In the genomic region with DNA sequence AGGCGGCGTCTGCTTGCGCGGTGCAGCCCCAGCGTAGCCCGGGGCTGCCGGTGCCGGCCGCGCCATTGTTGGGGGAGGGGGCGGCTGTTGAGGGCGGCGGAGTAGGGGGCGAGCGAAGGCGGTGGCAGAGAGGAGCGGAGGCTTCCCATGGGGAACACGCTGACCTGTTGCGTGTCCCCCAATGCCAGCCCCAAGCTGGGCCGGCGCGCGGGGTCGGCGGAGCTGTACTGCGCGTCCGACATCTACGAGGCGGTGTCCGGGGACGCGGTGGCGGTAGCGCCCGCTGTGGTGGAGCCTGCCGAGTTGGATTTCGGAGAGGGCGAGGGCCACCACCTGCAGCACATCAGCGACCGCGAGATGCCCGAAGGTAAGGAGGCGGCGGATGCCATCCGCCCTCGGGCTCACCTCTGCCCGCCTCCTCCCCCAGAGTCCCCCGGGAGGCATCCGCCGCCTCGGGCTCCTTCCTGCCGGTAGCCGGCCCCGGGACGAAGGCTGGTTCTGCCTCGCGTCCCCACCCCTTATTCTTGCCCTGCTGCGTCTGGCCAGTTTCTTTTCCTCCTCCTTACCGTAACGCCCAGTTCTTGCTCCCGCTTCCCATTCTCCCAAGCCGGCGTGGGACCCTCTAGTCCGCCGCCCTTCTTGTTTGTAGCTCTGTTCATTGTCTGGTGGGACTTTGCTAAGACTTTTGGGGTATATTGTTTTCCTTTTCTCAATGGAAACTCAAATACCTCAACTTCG, we compare ENCODE assay signal across 1 cellular context.
TF ChIP-seq lines count a peak whose summit lies in the region.

No MANE protein-coding gene starts in this region.

TF ChIP-seq in HEK293, 187 proteins besides CTCF, POLR2A, EP300 and RAD21 (continued from another document):
- TF ChIP-seq, protein P1, sequence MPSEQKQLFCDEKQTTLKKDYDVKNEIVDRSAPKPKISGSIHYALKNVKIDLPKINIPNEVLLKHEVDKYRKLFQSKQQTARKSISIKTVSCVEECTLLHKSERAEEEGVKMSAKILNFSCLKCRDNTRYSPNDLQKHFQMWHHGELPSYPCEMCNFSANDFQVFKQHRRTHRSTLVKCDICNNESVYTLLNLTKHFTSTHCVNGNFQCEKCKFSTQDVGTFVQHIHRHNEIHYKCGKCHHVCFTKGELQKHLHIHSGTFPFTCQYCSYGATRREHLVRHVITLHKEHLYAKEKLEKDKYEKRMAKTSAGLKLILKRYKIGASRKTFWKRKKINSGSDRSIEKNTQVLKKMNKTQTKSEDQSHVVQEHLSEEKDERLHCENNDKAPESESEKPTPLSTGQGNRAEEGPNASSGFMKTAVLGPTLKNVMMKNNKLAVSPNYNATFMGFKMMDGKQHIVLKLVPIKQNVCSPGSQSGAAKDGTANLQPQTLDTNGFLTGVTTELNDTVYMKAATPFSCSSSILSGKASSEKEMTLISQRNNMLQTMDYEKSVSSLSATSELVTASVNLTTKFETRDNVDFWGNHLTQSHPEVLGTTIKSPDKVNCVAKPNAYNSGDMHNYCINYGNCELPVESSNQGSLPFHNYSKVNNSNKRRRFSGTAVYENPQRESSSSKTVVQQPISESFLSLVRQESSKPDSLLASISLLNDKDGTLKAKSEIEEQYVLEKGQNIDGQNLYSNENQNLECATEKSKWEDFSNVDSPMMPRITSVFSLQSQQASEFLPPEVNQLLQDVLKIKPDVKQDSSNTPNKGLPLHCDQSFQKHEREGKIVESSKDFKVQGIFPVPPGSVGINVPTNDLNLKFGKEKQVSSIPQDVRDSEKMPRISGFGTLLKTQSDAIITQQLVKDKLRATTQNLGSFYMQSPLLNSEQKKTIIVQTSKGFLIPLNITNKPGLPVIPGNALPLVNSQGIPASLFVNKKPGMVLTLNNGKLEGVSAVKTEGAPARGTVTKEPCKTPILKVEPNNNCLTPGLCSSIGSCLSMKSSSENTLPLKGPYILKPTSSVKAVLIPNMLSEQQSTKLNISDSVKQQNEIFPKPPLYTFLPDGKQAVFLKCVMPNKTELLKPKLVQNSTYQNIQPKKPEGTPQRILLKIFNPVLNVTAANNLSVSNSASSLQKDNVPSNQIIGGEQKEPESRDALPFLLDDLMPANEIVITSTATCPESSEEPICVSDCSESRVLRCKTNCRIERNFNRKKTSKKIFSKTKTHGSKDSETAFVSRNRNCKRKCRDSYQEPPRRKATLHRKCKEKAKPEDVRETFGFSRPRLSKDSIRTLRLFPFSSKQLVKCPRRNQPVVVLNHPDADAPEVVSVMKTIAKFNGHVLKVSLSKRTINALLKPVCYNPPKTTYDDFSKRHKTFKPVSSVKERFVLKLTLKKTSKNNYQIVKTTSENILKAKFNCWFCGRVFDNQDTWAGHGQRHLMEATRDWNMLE (tag by site-specific recombination; conservative IDR thresholded peaks at IDR 0.05; ENCODE audit: low read depth), result no peak
- TF ChIP-seq ZBTB17 (tag by site-specific recombination; IDR thresholded peaks at IDR 0.05), result no peak
- TF ChIP-seq ZNF544 (tag by site-specific recombination; IDR thresholded peaks at IDR 0.05), result no peak
- peak; percentile 64 for TF ChIP-seq EGR2 (tag by site-specific recombination; IDR thresholded peaks at IDR 0.05; ENCODE audit: low read depth)
- TF ChIP-seq ZNF621 (tag by site-specific recombination; IDR thresholded peaks at IDR 0.05), result no peak
- no peak for TF ChIP-seq ZNF266 (tag by site-specific recombination; IDR thresholded peaks at IDR 0.05; ENCODE audit: low read depth)
- TF ChIP-seq ZBTB21 (tag by site-specific recombination; IDR thresholded peaks at IDR 0.05), result no peak
- TF ChIP-seq, protein P2, sequence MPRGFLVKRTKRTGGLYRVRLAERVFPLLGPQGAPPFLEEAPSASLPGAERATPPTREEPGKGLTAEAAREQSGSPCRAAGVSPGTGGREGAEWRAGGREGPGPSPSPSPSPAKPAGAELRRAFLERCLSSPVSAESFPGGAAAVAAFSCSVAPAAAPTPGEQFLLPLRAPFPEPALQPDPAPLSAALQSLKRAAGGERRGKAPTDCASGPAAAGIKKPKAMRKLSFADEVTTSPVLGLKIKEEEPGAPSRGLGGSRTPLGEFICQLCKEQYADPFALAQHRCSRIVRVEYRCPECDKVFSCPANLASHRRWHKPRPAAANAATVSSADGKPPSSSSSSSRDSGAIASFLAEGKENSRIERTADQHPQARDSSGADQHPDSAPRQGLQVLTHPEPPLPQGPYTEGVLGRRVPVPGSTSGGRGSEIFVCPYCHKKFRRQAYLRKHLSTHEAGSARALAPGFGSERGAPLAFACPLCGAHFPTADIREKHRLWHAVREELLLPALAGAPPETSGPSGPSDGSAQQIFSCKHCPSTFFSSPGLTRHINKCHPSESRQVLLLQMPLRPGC (tag by site-specific recombination; IDR thresholded peaks at IDR 0.05), result no peak
TF ChIP-seq in HEK293: peak in this region for 32.
